In the genomic region with DNA sequence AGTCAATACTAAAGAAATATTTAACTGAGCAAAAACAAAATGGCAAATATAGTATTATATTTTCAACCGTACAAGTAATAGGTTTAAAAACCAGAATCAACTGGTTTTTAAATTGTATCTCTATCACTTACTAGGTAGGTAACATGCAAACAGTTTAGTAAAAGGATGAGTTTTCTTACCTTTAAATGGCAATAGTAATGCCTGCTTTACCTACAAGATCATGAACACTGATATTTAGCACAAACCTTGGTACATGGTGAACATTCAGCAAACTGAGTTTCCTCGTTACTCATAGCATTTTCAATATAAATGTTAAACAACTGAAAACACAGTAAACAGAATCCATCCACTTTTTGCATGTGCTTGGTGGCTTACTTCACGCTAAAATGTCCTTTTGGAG, we compare ENCODE assay signal across 1 cellular context.
TF ChIP-seq lines count a peak whose summit lies in the region.

No MANE protein-coding gene starts in this region.

TF ChIP-seq in A549, 52 proteins besides CTCF, POLR2A, EP300 and RAD21 (continued from another document):
- TF ChIP-seq, protein P1, sequence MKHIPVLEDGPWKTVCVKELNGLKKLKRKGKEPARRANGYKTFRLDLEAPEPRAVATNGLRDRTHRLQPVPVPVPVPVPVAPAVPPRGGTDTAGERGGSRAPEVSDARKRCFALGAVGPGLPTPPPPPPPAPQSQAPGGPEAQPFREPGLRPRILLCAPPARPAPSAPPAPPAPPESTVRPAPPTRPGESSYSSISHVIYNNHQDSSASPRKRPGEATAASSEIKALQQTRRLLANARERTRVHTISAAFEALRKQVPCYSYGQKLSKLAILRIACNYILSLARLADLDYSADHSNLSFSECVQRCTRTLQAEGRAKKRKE (CRISPR knock-in tag; IDR thresholded peaks at IDR 0.05; ENCODE audit: low read depth) = no peak
- TF ChIP-seq BHLHE40 (IDR thresholded peaks at IDR 0.05; ENCODE audit: low read depth, low read length) (no peak), FOXS1 (CRISPR knock-in tag; IDR thresholded peaks at IDR 0.05) (no peak), ESRRA (IDR thresholded peaks at IDR 0.05; ENCODE audit: borderline replicate concordance, low read length) (no peak), HEYL (CRISPR knock-in tag; IDR thresholded peaks at IDR 0.05) (no peak), HOXA7 (CRISPR knock-in tag; IDR thresholded peaks at IDR 0.05) (peak; percentile 49; the same call in 1 of the 2 replicates), CHD2 (IDR thresholded peaks at IDR 0.05; ENCODE audit: low read length, partially characterized antibody) (no peak), SMC3 (IDR thresholded peaks at IDR 0.05) (no peak; the same call in 2 of the 3 replicates), TP53 (CRISPR knock-in tag; IDR thresholded peaks at IDR 0.05) (peak; percentile 68; the same call in 1 of the 2 replicates), PHF8 (IDR thresholded peaks at IDR 0.05; ENCODE audit: borderline replicate concordance, low read depth) (no peak), SREBF2 (IDR thresholded peaks at IDR 0.05) (no peak), ZC3H11A (IDR thresholded peaks at IDR 0.05) (no peak)
